1 cellular context compared by ENCODE assay signal in the genomic region with DNA sequence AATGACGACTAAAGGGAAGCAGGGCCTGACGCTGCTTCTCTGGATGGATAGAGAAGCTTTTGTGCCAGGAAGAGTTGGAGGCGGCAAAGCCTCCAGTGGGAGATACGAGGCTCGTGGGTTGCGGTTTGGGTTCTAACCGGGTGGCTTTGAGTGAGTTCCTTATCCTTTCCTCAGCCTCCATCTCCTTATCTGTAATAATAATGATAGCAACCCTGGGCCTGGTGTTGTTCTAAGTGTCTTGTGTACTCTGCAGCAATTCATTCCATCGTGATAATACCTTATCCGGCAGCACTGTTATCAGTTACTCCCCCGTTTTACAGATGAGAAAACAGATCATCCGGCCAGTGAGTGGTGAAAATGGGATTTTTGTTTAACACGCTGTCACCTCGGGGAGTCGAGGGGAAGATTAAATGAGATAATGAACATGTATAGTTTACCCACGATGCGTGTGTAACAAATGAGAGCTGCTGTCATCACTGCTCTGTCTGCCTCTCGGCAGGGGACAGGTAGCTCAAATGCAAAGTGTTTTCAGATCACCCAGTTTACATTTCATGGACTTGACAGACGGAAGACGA.
TF ChIP-seq lines count a peak whose summit lies in the region.

No MANE protein-coding gene starts in this region.

TF ChIP-seq in HEK293, 187 proteins besides CTCF, POLR2A, EP300 and RAD21 (continued from another document):
- TF ChIP-seq, protein P1, sequence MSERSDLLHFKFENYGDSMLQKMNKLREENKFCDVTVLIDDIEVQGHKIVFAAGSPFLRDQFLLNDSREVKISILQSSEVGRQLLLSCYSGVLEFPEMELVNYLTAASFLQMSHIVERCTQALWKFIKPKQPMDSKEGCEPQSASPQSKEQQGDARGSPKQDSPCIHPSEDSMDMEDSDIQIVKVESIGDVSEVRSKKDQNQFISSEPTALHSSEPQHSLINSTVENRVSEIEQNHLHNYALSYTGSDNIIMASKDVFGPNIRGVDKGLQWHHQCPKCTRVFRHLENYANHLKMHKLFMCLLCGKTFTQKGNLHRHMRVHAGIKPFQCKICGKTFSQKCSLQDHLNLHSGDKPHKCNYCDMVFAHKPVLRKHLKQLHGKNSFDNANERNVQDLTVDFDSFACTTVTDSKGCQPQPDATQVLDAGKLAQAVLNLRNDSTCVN (tag by site-specific recombination; optimal IDR thresholded peaks at IDR 0.05) = no peak
